In genomic region chr3:111761309-111761795, GRCh38 we compare ENCODE assay signal across 8 cellular contexts.
A peak's percentile ranks its signal among the peaks of the same experiment; 100 is the strongest.
DNase-seq lines count a peak whose midpoint lies in the region; ATAC-seq and TF ChIP-seq lines count a peak whose summit lies in the region.

No MANE protein-coding gene starts in this region.

- H3K4me1 ChIP-seq in mesenchymal stem cell (ENCODE audit: control insufficient read depth, insufficient read depth, low read depth, low read length) = peaks cover 7% of the 10 kb centered on the region

- H2AK5ac ChIP-seq in mesenchymal stem cell (ENCODE audit: low read length, severe bottlenecking) = peak overlapping the region; percentile 55

- H3K9me3 Mint-ChIP-seq in endothelial cell (ENCODE audit: unreplicated experiment) = no peaks in the 10 kb centered on the region
- H3K9me3 Mint-ChIP-seq in naive thymus-derived CD8-positive, alpha-beta T cell = peaks cover 0 to 8% (median 0%) of the 10 kb centered on the region in 9 donors

- DNase-seq in AG04450 (ENCODE audit: low read depth, low spot score) (no peak), H4 (ENCODE audit: low spot score) (peak; percentile 55), astrocyte of the spinal cord (ENCODE audit: low read depth, low spot score) (peak; percentile 84), mesenchymal stem cell (peak; percentile 75), endothelial cell (ENCODE audit: low spot score) (no peak), NCI-H187 treated with DMSO at 0.1 percent for 48 hours (lab: John Stamatoyannopoulos, UW) (no peak)
- no peak for DNase-seq in naive thymus-derived CD8-positive, alpha-beta T cell

- peak overlapping the region; percentile 81 for H3K9ac ChIP-seq in mesenchymal stem cell (ENCODE audit: low read length)

- H3K36me3 Mint-ChIP-seq in endothelial cell (ENCODE audit: low read depth, unreplicated experiment) = no peaks in the 10 kb centered on the region
- peaks cover 2 to 6% (median 4%) of the 10 kb centered on the region in 3 donors for H3K36me3 Mint-ChIP-seq in naive thymus-derived CD8-positive, alpha-beta T cell

- peak overlapping the region in 1 of 2 experiments; percentile 50 for H3K4ac ChIP-seq in mesenchymal stem cell (ENCODE audit: low read depth in 1 of 2, low read length in 2 of 2)

- no peak overlapping the region for H3K4me2 ChIP-seq in mesenchymal stem cell (ENCODE audit: low read length, poor library complexity, severe bottlenecking)

- no peaks in the 10 kb centered on the region for H3K79me1 ChIP-seq in mesenchymal stem cell (replicated peaks; ENCODE audit: low read length, poor library complexity, severe bottlenecking)

- H3K36me3 ChIP-seq in mesenchymal stem cell (ENCODE audit: control insufficient read depth in 1 of 2, insufficient read depth in 2 of 2, low read depth in 1 of 2, low read length in 2 of 2) = no peaks in the 10 kb centered on the region

- WGBS in mesenchymal stem cell = 0% methylated on average over 3 of the region's 4 CpGs

- no peak for TF ChIP-seq CTCF in AG04450 (IDR thresholded peaks at IDR 0.05; ENCODE audit: low read depth, low read length)
- no peak for TF ChIP-seq CTCF in astrocyte of the spinal cord (IDR thresholded peaks at IDR 0.05; ENCODE audit: low read depth, low read length)
- TF ChIP-seq CTCF in endothelial cell (IDR thresholded peaks at IDR 0.05; ENCODE audit: unreplicated experiment) = no peak

- H3K4me3 ChIP-seq in AG04450 (ENCODE audit: low read depth, low read length) (no peak overlapping the region), astrocyte of the spinal cord (ENCODE audit: low read depth, low read length) (no peak overlapping the region), mesenchymal stem cell (ENCODE audit: insufficient read depth in 1 of 2, low read depth in 1 of 2, low read length in 2 of 2) (no peak overlapping the region)

- no peaks in the 10 kb centered on the region for H3K27me3 Mint-ChIP-seq in endothelial cell (ENCODE audit: unreplicated experiment)
- peaks cover 0 to 2% (median 0%) of the 10 kb centered on the region in 5 donors for H3K27me3 Mint-ChIP-seq in naive thymus-derived CD8-positive, alpha-beta T cell

- no peak overlapping the region for H2AFZ ChIP-seq in mesenchymal stem cell (ENCODE audit: low read depth, low read length)

- peak overlapping the region in 1 of 2 experiments; percentile 61 for H3K18ac ChIP-seq in mesenchymal stem cell (ENCODE audit: low read depth in 1 of 2, low read length in 2 of 2)

- H4K8ac ChIP-seq in mesenchymal stem cell (ENCODE audit: low read length) = peak overlapping the region; percentile 78

- no peak overlapping the region for H3K23ac ChIP-seq in mesenchymal stem cell (ENCODE audit: low read length in 2 of 2)

- H2BK12ac ChIP-seq in mesenchymal stem cell (ENCODE audit: low read length in 2 of 2) = peak overlapping the region in 1 of 2 experiments; percentile 31

- no peak overlapping the region for H3K27ac Mint-ChIP-seq in endothelial cell (ENCODE audit: unreplicated experiment)
- peak overlapping the region in 1 of 10 donors; percentile 70 for H3K27ac Mint-ChIP-seq in naive thymus-derived CD8-positive, alpha-beta T cell

- no peaks in the 10 kb centered on the region for H3K9me3 ChIP-seq in AG04450 (ENCODE audit: control insufficient read depth, insufficient read depth, low read length)
- H3K9me3 ChIP-seq in mesenchymal stem cell (ENCODE audit: control insufficient read depth, low read length) = no peaks in the 10 kb centered on the region

- in situ Hi-C loops in astrocyte of the spinal cord (cut with HindIII; ENCODE audit: low sequenced_read_pairs) = no loop called here

- CTCF ChIA-PET in AG04450 (lab: Charles Lee) = interaction anchor here (1.2 to 3.5 kb wide), 3 partner anchors 45 to 206 kb away, joined by 6 to 17 read pairs (median 8); no protein-coding TSS in a partner anchor

- H4K91ac ChIP-seq in mesenchymal stem cell (ENCODE audit: low read length) = no peak overlapping the region

- no peaks in the 10 kb centered on the region for H3K4me1 Mint-ChIP-seq in endothelial cell (ENCODE audit: unreplicated experiment)
- peaks cover 0 to 2% (median 0%) of the 10 kb centered on the region in 4 donors for H3K4me1 Mint-ChIP-seq in naive thymus-derived CD8-positive, alpha-beta T cell

- no peak overlapping the region for H2BK15ac ChIP-seq in mesenchymal stem cell (ENCODE audit: low read depth, poor library complexity, severe bottlenecking)

- H2BK120ac ChIP-seq in mesenchymal stem cell (ENCODE audit: low read depth, low read length) = peak overlapping the region; percentile 71

- no peak for ATAC-seq in naive thymus-derived CD8-positive, alpha-beta T cell
- no peak for ATAC-seq in GM21515 (IDR thresholded peaks at IDR 0.05; ENCODE audit: unreplicated experiment)

- no peak overlapping the region for H3K4me3 Mint-ChIP-seq in endothelial cell (ENCODE audit: unreplicated experiment)
- no peak overlapping the region for H3K4me3 Mint-ChIP-seq in naive thymus-derived CD8-positive, alpha-beta T cell

- H3K27ac ChIP-seq in AG04450 (ENCODE audit: low read depth, low read length) (peak overlapping the region; percentile 63), mesenchymal stem cell (ENCODE audit: low read length, poor library complexity, severe bottlenecking) (peak overlapping the region; percentile 96)

- H3K27me3 ChIP-seq in AG04450 (ENCODE audit: control insufficient read depth, insufficient read depth, low read length) (no peaks in the 10 kb centered on the region), mesenchymal stem cell (ENCODE audit: control insufficient read depth in 1 of 2, insufficient read depth in 1 of 2, low read length in 2 of 2) (no peaks in the 10 kb centered on the region)

- peak overlapping the region; percentile 85 for H2BK5ac ChIP-seq in mesenchymal stem cell (ENCODE audit: low read depth, low read length, poor library complexity, severe bottlenecking)

- no peak overlapping the region for H3K14ac ChIP-seq in mesenchymal stem cell (ENCODE audit: low read length in 2 of 2)

- POLR2A ChIA-PET in AG04450 (lab: Yijun Ruan, JAX) = interaction anchor here (0.9 to 1.3 kb wide), 3 partner anchors 9 to 99 kb away, joined by 3 to 6 read pairs (median 4); no protein-coding TSS in a partner anchor
- POLR2A ChIA-PET in naive thymus-derived CD8-positive, alpha-beta T cell (lab: Charles Lee) = no interaction called here

Comparison
In these comparisons a context has a peak if more than half of its experiments do, and no peak if none do; other contexts are left out.
1. DNase-seq: peak in H4 (single experiment), astrocyte of the spinal cord (single experiment) and mesenchymal stem cell (single experiment); none in AG04450 (single experiment), endothelial cell (single experiment), naive thymus-derived CD8-positive, alpha-beta T cell (0 of 10) and NCI-H187 treated with DMSO at 0.1 percent for 48 hours (single experiment).